ENCODE assay signal across 26 cellular contexts in genomic region chr11:8937159-8937558, GRCh38. TPM values are rescaled to one million over a fixed set of nuclear protein-coding genes. Genes with fewer than 3 reads are reported as not detected.
DNase-seq lines count a peak whose midpoint lies in the region; TF ChIP-seq lines count a peak whose summit lies in the region.
"Had no signal": no experiment of that assay in that cellular context is flagged by ENCODE, and none has a peak within 500 bp of the region (broad histone marks: within the 10 kb centered on the region; RNA-seq: fewer than 3 reads in every experiment).

No MANE protein-coding gene starts in this region.

- no peaks in the 10 kb centered on the region; the same call in 1 of the 2 replicates for H4K20me1 ChIP-seq in OCI-LY7 (ENCODE audit: insufficient read depth, low read length)
- no peaks in the 10 kb centered on the region for H4K20me1 ChIP-seq in neural progenitor cell (ENCODE audit: low read depth)

- TF ChIP-seq CTCF in GM12864 (IDR thresholded peaks at IDR 0.05; ENCODE audit: low read depth, low read length, missing control alignments) (no peak), GM20000 (IDR thresholded peaks at IDR 0.05; ENCODE audit: extremely low read depth, missing control alignments) (no peak), OCI-LY7 (conservative IDR thresholded peaks at IDR 0.05; ENCODE audit: low read length) (no peak), neural progenitor cell (IDR thresholded peaks at IDR 0.05) (no peak)

- H3K9ac ChIP-seq in neural progenitor cell: no peak overlapping the region

- peaks cover 2% of the 10 kb centered on the region for H3K9me3 Mint-ChIP-seq in neural progenitor cell
- H3K9me3 Mint-ChIP-seq in immature natural killer cell: no peaks in the 10 kb centered on the region
- H3K9me3 Mint-ChIP-seq: activated naive CD4-positive, alpha-beta T cell treated with anti-CD3 and anti-CD28 coated beads, Interleukin-2, amount 50 U/mL, for 72 hours; activated T-helper 1 cell treated with anti-CD3 and anti-CD28 coated beads, Interleukin-12 subunit alpha, Interleukin-12 subunit beta, Interleukin-2, Interleukin-4 antibody, amounts not matched to agents 30 ng/mL and 10 ng/mL and 1 ng/mL, durations not matched to agents 14 hours and 24 hours and 36 hours; CD4-positive, CD25-positive, alpha-beta regulatory T cell; nephron had no signal

- H3K4me1 ChIP-seq in OCI-LY7 (ENCODE audit: insufficient read depth, low read length, poor library complexity, severe bottlenecking) (no peaks in the 10 kb centered on the region), neural progenitor cell (peaks cover 6% of the 10 kb centered on the region)
- H3K4me1 ChIP-seq: heart right ventricle had no signal

- H3K27ac ChIP-seq in OCI-LY7 (ENCODE audit: low read depth, low read length, poor library complexity, severe bottlenecking) (no peak overlapping the region), neural progenitor cell (no peak overlapping the region)
- H3K27ac ChIP-seq: heart right ventricle had no signal

- H3K79me2 ChIP-seq in OCI-LY7 (ENCODE audit: insufficient read depth, low read depth, low read length) (no peaks in the 10 kb centered on the region), neural progenitor cell (ENCODE audit: low read depth) (no peaks in the 10 kb centered on the region)

- BruUV-seq in OCI-LY7 (replicated peaks; lab: Mats Ljungman, UMichigan): no TSS peak

- H3F3A ChIP-seq in neural progenitor cell (ENCODE audit: low read depth): no peaks in the 10 kb centered on the region

- DNase-seq in GM12864 (ENCODE audit: low read depth) (peak; percentile 67), GM20000 (ENCODE audit: low spot score) (peak; percentile 24), OCI-LY7 (ENCODE audit: low spot score) (no peak), neural progenitor cell (ENCODE audit: low spot score) (no peak), NOMO-1 treated with DMSO at 0.1 percent for 48 hours (lab: John Stamatoyannopoulos, UW; ENCODE audit: unreplicated experiment) (no peak), immature natural killer cell (no peak), NCI-H748 treated with DMSO at 0.1 percent for 48 hours (lab: John Stamatoyannopoulos, UW) (no peak)
- DNase-seq: activated CD4-positive, alpha-beta T cell treated with anti-CD3 and anti-CD28 coated beads for 1 hour; aorta; caudate nucleus; CD4-positive, CD25-positive, alpha-beta regulatory T cell; heart right ventricle; NCI-H187; NCI-H82; SIG-M5; stimulated activated CD8-positive, alpha-beta memory T cell treated with anti-CD3 and anti-CD28 coated beads, Interleukin-4, amount 100 ng/mL, for 48 hours had no signal

- POLR2A ChIA-PET in OCI-LY7 (lab: Charles Lee): interaction anchor here (0.5 kb wide), 1 partner anchor 25 kb away, joined by 5 read pairs; no protein-coding TSS in a partner anchor

- no peaks in the 10 kb centered on the region for H3K9me2 ChIP-seq in OCI-LY7 (ENCODE audit: insufficient read depth, low read length)

- no peak overlapping the region for H3K4me3 Mint-ChIP-seq in neural progenitor cell
- H3K4me3 Mint-ChIP-seq in immature natural killer cell: no peak overlapping the region
- H3K4me3 Mint-ChIP-seq: activated T-helper 1 cell treated with anti-CD3 and anti-CD28 coated beads, Interleukin-12 subunit alpha, Interleukin-12 subunit beta, Interleukin-2, Interleukin-4 antibody, amounts not matched to agents 30 ng/mL and 10 ng/mL and 1 ng/mL, durations not matched to agents 14 hours and 24 hours and 36 hours; CD4-positive, CD25-positive, alpha-beta regulatory T cell; nephron had no signal

- intact Hi-C loops in OCI-LY7 (cut with micrococcal nuclease; ENCODE audit: unreplicated experiment): no loop called here

- H2AFZ ChIP-seq in OCI-LY7 (ENCODE audit: low read length): no peak overlapping the region
- no peak overlapping the region for H2AFZ ChIP-seq in neural progenitor cell (replicated peaks)

- H3K4me2 ChIP-seq in OCI-LY7 (ENCODE audit: low read length) (0 out of 2 replicates have a peak overlapping the region, but pooled peaks have one; percentile 8), neural progenitor cell (no peak overlapping the region)

- H3K4me1 Mint-ChIP-seq in neural progenitor cell (peaks cover 27% of the 10 kb centered on the region), immature natural killer cell (no peaks in the 10 kb centered on the region)
- H3K4me1 Mint-ChIP-seq: CD4-positive, CD25-positive, alpha-beta regulatory T cell had no signal

- CTCF ChIA-PET in OCI-LY7 (lab: Charles Lee; ENCODE audit: unreplicated experiment): interaction anchor here (0.8 kb wide), 1 partner anchor 22 kb away, joined by 4 read pairs; no protein-coding TSS in a partner anchor

- H3K9me3 ChIP-seq in OCI-LY7 (ENCODE audit: low read length) (no peaks in the 10 kb centered on the region), neural progenitor cell (ENCODE audit: low read depth) (no peaks in the 10 kb centered on the region)
- H3K9me3 ChIP-seq: heart right ventricle had no signal

- no peaks in the 10 kb centered on the region for H3K27me3 ChIP-seq in neural progenitor cell
- H3K27me3 ChIP-seq: heart right ventricle had no signal

- peak overlapping the region; percentile 24 for H3K27ac Mint-ChIP-seq in neural progenitor cell
- no peak overlapping the region for H3K27ac Mint-ChIP-seq in immature natural killer cell
- H3K27ac Mint-ChIP-seq: activated T-helper 1 cell treated with anti-CD3 and anti-CD28 coated beads, Interleukin-12 subunit alpha, Interleukin-12 subunit beta, Interleukin-2, Interleukin-4 antibody, amounts not matched to agents 30 ng/mL and 10 ng/mL and 1 ng/mL, durations not matched to agents 14 hours and 24 hours and 36 hours; CD4-positive, CD25-positive, alpha-beta regulatory T cell had no signal

- no peaks in the 10 kb centered on the region for H3K36me3 ChIP-seq in OCI-LY7 (ENCODE audit: insufficient read depth, low read length)
- H3K36me3 ChIP-seq in neural progenitor cell: no peaks in the 10 kb centered on the region
- H3K36me3 ChIP-seq: heart right ventricle had no signal

- H3K4me3 ChIP-seq in GM12864 (ENCODE audit: low read depth, low read length): no peak overlapping the region
- no peak overlapping the region for H3K4me3 ChIP-seq in OCI-LY7 (ENCODE audit: low read depth, low read length, poor library complexity, severe bottlenecking)
- no peak overlapping the region for H3K4me3 ChIP-seq in neural progenitor cell
- H3K4me3 ChIP-seq: heart right ventricle had no signal

- H3K36me3 Mint-ChIP-seq in neural progenitor cell (no peaks in the 10 kb centered on the region), immature natural killer cell (no peaks in the 10 kb centered on the region)
- H3K36me3 Mint-ChIP-seq: activated naive CD4-positive, alpha-beta T cell treated with anti-CD3 and anti-CD28 coated beads, Interleukin-2, amount 50 U/mL, for 72 hours; CD4-positive, CD25-positive, alpha-beta regulatory T cell had no signal

- H3K27me3 Mint-ChIP-seq in neural progenitor cell (ENCODE audit: insufficient read depth, low read depth): peaks cover 5% of the 10 kb centered on the region
- H3K27me3 Mint-ChIP-seq in immature natural killer cell (ENCODE audit: low read depth in 3 of 3): peaks cover 0 to 8% (median 1%) of the 10 kb centered on the region in 3 donors
- H3K27me3 Mint-ChIP-seq: CD4-positive, CD25-positive, alpha-beta regulatory T cell had no signal

RNA-seq across cellular contexts. Expression of gene C11orf16, which starts 4.4 kb away (rescaled TPM):
- not detected in 2 replicates for total RNA-seq in OCI-LY7 (2014; rRNA removed; shearing (Covaris generic))
- not detected in 2 replicates for total RNA-seq in OCI-LY7 (2022)
- not detected in 2 replicates for total RNA-seq in neural progenitor cell (ENCODE audit: low replicate concordance)
- not detected for polyA plus RNA-seq in immature natural killer cell
- total RNA-seq: activated naive CD4-positive, alpha-beta T cell treated with anti-CD3 and anti-CD28 coated beads, Interleukin-2, amount 50 U/mL, for 72 hours; activated T-helper 1 cell treated with anti-CD3 and anti-CD28 coated beads, Interleukin-12 subunit alpha, Interleukin-12 subunit beta, Interleukin-2, Interleukin-4 antibody, amounts not matched to agents 30 ng/mL and 10 ng/mL and 1 ng/mL, durations not matched to agents 14 hours and 24 hours and 36 hours; aorta; CD4-positive, CD25-positive, alpha-beta regulatory T cell; dermis microvascular lymphatic vessel endothelial cell; LHCN-M2; liver; mononuclear cell; sciatic nerve; subcutaneous adipose tissue; urinary bladder had no signal
- polyA plus RNA-seq: aorta, heart right ventricle, liver, urinary bladder had no signal

RNA-seq across cellular contexts. Expression of gene ASCL3, which starts 5.7 kb away (rescaled TPM):
- not detected in 2 replicates for total RNA-seq in OCI-LY7 (2014; rRNA removed; shearing (Covaris generic))
- total RNA-seq in OCI-LY7 (2022) (not detected in 2 replicates), neural progenitor cell (ENCODE audit: low replicate concordance) (not detected in 2 replicates)
- not detected for polyA plus RNA-seq in immature natural killer cell
- total RNA-seq: activated naive CD4-positive, alpha-beta T cell treated with anti-CD3 and anti-CD28 coated beads, Interleukin-2, amount 50 U/mL, for 72 hours; activated T-helper 1 cell treated with anti-CD3 and anti-CD28 coated beads, Interleukin-12 subunit alpha, Interleukin-12 subunit beta, Interleukin-2, Interleukin-4 antibody, amounts not matched to agents 30 ng/mL and 10 ng/mL and 1 ng/mL, durations not matched to agents 14 hours and 24 hours and 36 hours; aorta; CD4-positive, CD25-positive, alpha-beta regulatory T cell; dermis microvascular lymphatic vessel endothelial cell; heart right ventricle; LHCN-M2; liver; mononuclear cell; sciatic nerve; subcutaneous adipose tissue; urinary bladder had no signal
- polyA plus RNA-seq: aorta; CD4-positive, CD25-positive, alpha-beta regulatory T cell; heart right ventricle; liver; urinary bladder had no signal

RNA-seq across cellular contexts. Expression of gene AKIP1, which starts 26.2 kb away (rescaled TPM):
- total RNA-seq in OCI-LY7 (2014; rRNA removed; shearing (Covaris generic)): 16.9 and 25.2 TPM in 2 replicates
- total RNA-seq in OCI-LY7 (2022) (28.2 and 28.3 TPM in 2 replicates), neural progenitor cell (ENCODE audit: low replicate concordance) (45.6 and 53.7 TPM in 2 replicates)
- polyA plus RNA-seq in immature natural killer cell: 10 to 100 TPM in 1 of 3 donors, 1 to 10 TPM in 2; 5.4 to 20.7 (median 7.3) TPM

RNA-seq across cellular contexts. Expression of gene TMEM9B, which starts 27.1 kb away (rescaled TPM):
- total RNA-seq in OCI-LY7 (2014; rRNA removed; shearing (Covaris generic)): 8.5 and 13.4 TPM in 2 replicates
- total RNA-seq in OCI-LY7 (2022) (13.0 and 14.8 TPM in 2 replicates), neural progenitor cell (ENCODE audit: low replicate concordance) (16.0 and 17.6 TPM in 2 replicates)
- 100 to 1,000 TPM; 132 to 186 (median 141) TPM for polyA plus RNA-seq in immature natural killer cell

Comparison
In these comparisons a context has a peak if more than half of its experiments do, and no peak if none do; other contexts are left out.
1. DNase-seq: peak in GM12864 (single experiment) and GM20000 (single experiment); none in OCI-LY7 (single experiment), neural progenitor cell (single experiment), NOMO-1 treated with DMSO at 0.1 percent for 48 hours (single experiment), immature natural killer cell (0 of 3) and NCI-H748 treated with DMSO at 0.1 percent for 48 hours (single experiment).